In genomic region chr20:57594092-57594911, GRCh38 we compare ENCODE assay signal across 8 cellular contexts. TPM values are rescaled to one million over a fixed set of nuclear protein-coding genes. Genes with fewer than 3 reads are reported as not detected.
DNase-seq lines count a peak whose midpoint lies in the region; ATAC-seq and TF ChIP-seq lines count a peak whose summit lies in the region.

No MANE protein-coding gene starts in this region.

- CTCF ChIA-PET in activated B cell treated with CpG ODN at 0.5 μM for 24 hours (lab: Charles Lee), result interaction anchor here (0.6 to 4.0 kb wide), 10 partner anchors 12 to 586 kb away, joined by 3 to 26 read pairs (median 3); no protein-coding TSS in a partner anchor

- peaks cover 10 to 43% (median 38%) of the 10 kb centered on the region in 4 donors for H3K4me1 ChIP-seq in transverse colon

- H3K36me3 Mint-ChIP-seq in activated B cell treated with CpG ODN at 0.5 μM for 24 hours (ENCODE audit: low read depth) (no peaks in the 10 kb centered on the region), mesothelial cell of epicardium (no peaks in the 10 kb centered on the region)

- peak; percentile 23 for ATAC-seq in activated B cell treated with CpG ODN at 0.5 μM for 24 hours (ENCODE audit: low read depth)
- no peak for ATAC-seq in GM21367 (IDR thresholded peaks at IDR 0.05; ENCODE audit: unreplicated experiment)

- H3K27ac ChIP-seq in transverse colon, result peak overlapping the region in 3 of 4 donors; percentile 3 to 61 (median 49)

- peaks cover 17% of the 10 kb centered on the region for H3K4me1 Mint-ChIP-seq in activated B cell treated with CpG ODN at 0.5 μM for 24 hours
- peaks cover 4% of the 10 kb centered on the region for H3K4me1 Mint-ChIP-seq in mesothelial cell of epicardium

- 22 to 49% methylated on average over 6 to 25 of the region's 26 CpGs for WGBS in transverse colon (ENCODE audit: low coverage in 1 of 2), 2 donors

- POLR2A ChIA-PET in activated B cell treated with CpG ODN at 0.5 μM for 24 hours (lab: Charles Lee), result no interaction called here

- H3K27me3 ChIP-seq in transverse colon, result no peaks in the 10 kb centered on the region

- no peak for TF ChIP-seq EP300 in transverse colon (IDR thresholded peaks at IDR 0.05; ENCODE audit: low read depth)

- no peaks in the 10 kb centered on the region for H3K9me3 ChIP-seq in transverse colon

- TF ChIP-seq CTCF in activated B cell treated with CpG ODN at 0.5 μM for 24 hours (IDR thresholded peaks at IDR 0.05) (peak; percentile 55), choroid plexus epithelial cell (conservative IDR thresholded peaks at IDR 0.05; ENCODE audit: low read depth, low read length) (peak; percentile 86), mesothelial cell of epicardium (IDR thresholded peaks at IDR 0.05; ENCODE audit: unreplicated experiment) (peak; percentile 97), transverse colon (IDR thresholded peaks at IDR 0.05) (peak; percentile 83 to 96 (median 91))

- H3K4me3 ChIP-seq in choroid plexus epithelial cell (ENCODE audit: low read depth, low read length) (no peak overlapping the region), transverse colon (no peak overlapping the region)

- H3K36me3 ChIP-seq in transverse colon, result no peaks in the 10 kb centered on the region

- H3K4me3 Mint-ChIP-seq in activated B cell treated with CpG ODN at 0.5 μM for 24 hours (no peak overlapping the region), mesothelial cell of epicardium (no peak overlapping the region)

- in situ Hi-C loops in transverse colon (cut with MboI; ENCODE audit: low pct_ligation_motif_present in 1 of 4, low pct_unique_long_range_greater_than_20kb in 1 of 4, low sequenced_read_pairs in 3 of 4), result loop anchor here (5.0 to 25.0 kb wide), 3 partner anchors 77 to 207 kb away; partner anchors contain the start of gene RBM38 (in 1 of the 4)

- TF ChIP-seq POLR2A in transverse colon (IDR thresholded peaks at IDR 0.05), result no peak

- no peaks in the 10 kb centered on the region for H3K9me3 Mint-ChIP-seq in activated B cell treated with CpG ODN at 0.5 μM for 24 hours
- no peaks in the 10 kb centered on the region for H3K9me3 Mint-ChIP-seq in mesothelial cell of epicardium

- no peak overlapping the region for H3K27ac Mint-ChIP-seq in activated B cell treated with CpG ODN at 0.5 μM for 24 hours
- H3K27ac Mint-ChIP-seq in mesothelial cell of epicardium, result no peak overlapping the region

- H3K27me3 Mint-ChIP-seq in activated B cell treated with CpG ODN at 0.5 μM for 24 hours, result peaks cover 8% of the 10 kb centered on the region
- H3K27me3 Mint-ChIP-seq in mesothelial cell of epicardium (ENCODE audit: low read depth), result peaks cover 61% of the 10 kb centered on the region

- peak; percentile 89 for DNase-seq in ELF-1 (ENCODE audit: low read depth, low spot score)
- peak; percentile 5 for DNase-seq in LHCN-M2 (ENCODE audit: low read depth)
- peak; percentile 61 for DNase-seq in activated B cell treated with CpG ODN at 0.5 μM for 24 hours
- DNase-seq in choroid plexus epithelial cell (ENCODE audit: low read depth), result peak; percentile 41
- DNase-seq in mesothelial cell of epicardium (ENCODE audit: low spot score in 2 of 2, unreplicated experiment in 2 of 2), result peak; percentile 54 to 76
- peak; percentile 57 for DNase-seq in transverse colon
- no peak for DNase-seq in OCI-M2 (lab: John Stamatoyannopoulos, UW; ENCODE audit: unreplicated experiment)

- intact Hi-C loops in activated B cell treated with CpG ODN at 0.5 μM for 24 hours (cut with micrococcal nuclease), result loop anchor here (1.0 kb wide), 3 partner anchors 80 to 213 kb away; no protein-coding TSS in a partner anchor
- intact Hi-C loops in transverse colon (cut with DNase I; ENCODE audit: low total_unique reads), result loop anchor here (2.0 to 10.0 kb wide), 3 partner anchors 80 to 616 kb away; no protein-coding TSS in a partner anchor

RNA-seq across cellular contexts. Expression of gene ZBP1, which starts 25.9 kb away (rescaled TPM):
- total RNA-seq in LHCN-M2 (2014; rRNA removed), result not detected in 2 replicates
- polyA plus RNA-seq in LHCN-M2 (2012), result not detected
- 16.5 and 17.8 TPM in 2 replicates for total RNA-seq in activated B cell treated with CpG ODN at 0.5 μM for 24 hours
- total RNA-seq in mesothelial cell of epicardium, result not detected in 3 replicates
- total RNA-seq in transverse colon, result 1 to 10 TPM in 2 of 4 donors, not detected in 2; 1.6 to 4.4 TPM

RNA-seq across cellular contexts. Expression of gene PCK1, which starts 33.4 kb away (rescaled TPM):
- not detected in 2 replicates for total RNA-seq in LHCN-M2 (2014; rRNA removed)
- not detected for polyA plus RNA-seq in LHCN-M2 (2012)
- total RNA-seq in activated B cell treated with CpG ODN at 0.5 μM for 24 hours, result not detected in 2 replicates
- not detected in 3 replicates for total RNA-seq in mesothelial cell of epicardium
- 100 to 1,000 TPM; 395 to 794 (median 739) TPM for total RNA-seq in transverse colon

Comparison
In these comparisons a context has a peak if more than half of its experiments do, and no peak if none do; other contexts are left out.
1. RNA of gene PCK1, which starts 33.4 kb away (total RNA-seq): 395 to 794 TPM in transverse colon; not detected in mesothelial cell of epicardium, not detected in LHCN-M2 and not detected in activated B cell treated with CpG ODN at 0.5 μM for 24 hours; every median in the first group is over 100 times any median in the second.
2. Peak in every context shown above with its lines, with median percentiles within 50 percentile points of each other: CTCF ChIP-seq.